ENCODE assay signal across 8 cellular contexts in genomic region chr1:154186177-154186576, GRCh38.
DNase-seq lines count a peak whose midpoint lies in the region; ATAC-seq and TF ChIP-seq lines count a peak whose summit lies in the region.

No MANE protein-coding gene starts in this region.

- DNase-seq in DMS53 (lab: John Stamatoyannopoulos, UW), result peak; percentile 93
- peak; percentile 55 for DNase-seq in LNCaP clone FGC (ENCODE audit: low read depth)
- DNase-seq in SHP77 (lab: John Stamatoyannopoulos, UW), result peak; percentile 79 to 81
- DNase-seq in activated naive CD4-positive, alpha-beta T cell treated with Interleukin-2 at 50 U/mL for 16 hours, result peak; percentile 72
- peak; percentile 47 to 64 (median 47) for DNase-seq in stimulated activated CD4-positive, alpha-beta T cell treated with anti-CD3 and anti-CD28 coated beads, TNF-alpha, amount 100 ng/mL, for 24 hours (ENCODE audit: low read depth in 3 of 3)
- DNase-seq in cerebellar nuclear complex (lab: John Stamatoyannopoulos, UW), result no peak

- H3K9me3 ChIP-seq in iPS-15b (ENCODE audit: control insufficient read depth, insufficient read depth, low read length), result no peaks in the 10 kb centered on the region

- H3K9ac ChIP-seq in iPS-15b (ENCODE audit: low read depth, low read length), result no peak overlapping the region

- H3K27me3 ChIP-seq in iPS-15b (ENCODE audit: control insufficient read depth, insufficient read depth, low read length), result no peaks in the 10 kb centered on the region

- peak; percentile 87 for TF ChIP-seq CTCF in LNCaP clone FGC (IDR thresholded peaks at IDR 0.05; ENCODE audit: control insufficient read depth, extremely low read depth, insufficient read depth)

- ATAC-seq in HG02610 (IDR thresholded peaks at IDR 0.05; ENCODE audit: unreplicated experiment), result no peak

- H3K4me1 ChIP-seq in iPS-15b (ENCODE audit: control insufficient read depth, insufficient read depth, low read length), result peaks cover 25% of the 10 kb centered on the region

- H3K4me3 ChIP-seq in LNCaP clone FGC (ENCODE audit: low read depth, low read length), result peak overlapping the region; percentile 25
- peak overlapping the region; percentile 20 for H3K4me3 ChIP-seq in iPS-15b (ENCODE audit: low read depth, low read length)

- peaks cover 3% of the 10 kb centered on the region for H3K36me3 ChIP-seq in iPS-15b (ENCODE audit: control insufficient read depth, insufficient read depth, low read length)

Comparison
In these comparisons a context has a peak if more than half of its experiments do, and no peak if none do; other contexts are left out.
1. DNase-seq: peak in DMS53 (single experiment), LNCaP clone FGC (single experiment), SHP77 (2 of 2), activated naive CD4-positive, alpha-beta T cell treated with Interleukin-2 at 50 U/mL for 16 hours (single experiment) and stimulated activated CD4-positive, alpha-beta T cell treated with anti-CD3 and anti-CD28 coated beads, TNF-alpha, amount 100 ng/mL, for 24 hours (3 of 3); none in cerebellar nuclear complex (0 of 2).